17 cellular contexts compared by ENCODE assay signal in genomic region chr1:3257788-3258187, GRCh38.
"Had no signal": no experiment of that assay in that cellular context is flagged by ENCODE, and none has a peak within 500 bp of the region (broad histone marks: within the 10 kb centered on the region; RNA-seq: fewer than 3 reads in every experiment).

No MANE protein-coding gene starts in this region.

- H3K27ac ChIP-seq: hepatocyte, ovary, right atrium auricular region, thyroid gland, upper lobe of left lung, vagina had no signal

- H3K36me3 ChIP-seq: ovary, right atrium auricular region, thyroid gland, upper lobe of left lung, vagina had no signal

- H3K4me2 ChIP-seq: hepatocyte had no signal

- H3K27me3 ChIP-seq: hepatocyte, ovary, right atrium auricular region, thyroid gland, upper lobe of left lung, vagina had no signal

- DNase-seq: effector CD4-positive, alpha-beta T cell; foreskin melanocyte; head of caudate nucleus; kidney glomerular epithelial cell; naive thymus-derived CD4-positive, alpha-beta T cell; nephron progenitor cell; ovary; small intestine; stimulated activated CD4-positive, alpha-beta T cell treated with anti-CD3 and anti-CD28 coated beads, Interleukin-12 subunit alpha, Interleukin-12 subunit beta, amount 100 ng/mL, for 4 hours; stimulated activated naive CD4-positive, alpha-beta T cell; thyroid gland; upper lobe of left lung had no signal

- H3K79me2 ChIP-seq: hepatocyte had no signal

- H3K4me3 ChIP-seq: coronary artery, hepatocyte, ovary, right atrium auricular region, thyroid gland, upper lobe of left lung, vagina had no signal

- FAIRE-seq: islet of Langerhans, small intestine had no signal

- H3K4me1 ChIP-seq: right atrium auricular region, thyroid gland, upper lobe of left lung, vagina had no signal

- H3K9me3 ChIP-seq: ovary, right atrium auricular region, thyroid gland, upper lobe of left lung, vagina had no signal

- H2AFZ ChIP-seq: hepatocyte had no signal

- ATAC-seq: naive thymus-derived CD4-positive, alpha-beta T cell had no signal
